19 cellular contexts compared by ENCODE assay signal in genomic region chr3:175301741-175302140, GRCh38.
"Had no signal": no experiment of that assay in that cellular context is flagged by ENCODE, and none has a peak within 500 bp of the region (broad histone marks: within the 10 kb centered on the region; RNA-seq: fewer than 3 reads in every experiment).

No MANE protein-coding gene starts in this region.

- FAIRE-seq: colon, endothelial cell of umbilical vein, frontal cortex, islet of Langerhans, keratinocyte had no signal

- DNase-seq: dermis blood vessel endothelial cell; dorsolateral prefrontal cortex; effector CD4-positive, alpha-beta T cell; effector memory CD4-positive, alpha-beta T cell; foreskin keratinocyte; heart left ventricle; hippocampal formation; left cardiac atrium; left lung; left ventricle myocardium superior; lower lobe of right lung; mesendoderm; midbrain; naive thymus-derived CD4-positive, alpha-beta T cell had no signal
